Comparison of ENCODE assay signal across 2 cellular contexts in genomic region chr5:43074987-43075318, GRCh38.
TF ChIP-seq lines count a peak whose summit lies in the region.

No MANE protein-coding gene starts in this region.

TF ChIP-seq in H1, 55 proteins besides CTCF, POLR2A, EP300 and RAD21:
- TF ChIP-seq HDAC2 (IDR thresholded peaks at IDR 0.05; ENCODE audit: borderline replicate concordance in 1 of 2, low read depth in 2 of 2, low read length in 2 of 2): no peak
- TF ChIP-seq RBBP5 (IDR thresholded peaks at IDR 0.05; ENCODE audit: borderline replicate concordance, low read depth, low read length): no peak
- no peak for TF ChIP-seq CBX5 (IDR thresholded peaks at IDR 0.05; ENCODE audit: low read depth, low read length)
- no peak for TF ChIP-seq JUN (IDR thresholded peaks at IDR 0.05; ENCODE audit: low read depth, low read length)
- no peak for TF ChIP-seq E2F6 (IDR thresholded peaks at IDR 0.05)
- no peak for TF ChIP-seq PHF8 (conservative IDR thresholded peaks at IDR 0.05; ENCODE audit: low read depth, low read length)
- TF ChIP-seq MAFK (IDR thresholded peaks at IDR 0.05; ENCODE audit: low read depth, low read length): no peak
- TF ChIP-seq SP2 (IDR thresholded peaks at IDR 0.05; ENCODE audit: low read length): no peak
- TF ChIP-seq POLR2AphosphoS5 (IDR thresholded peaks at IDR 0.05; ENCODE audit: low read depth, low read length): no peak
TF ChIP-seq in H1: peak in this region for 0.

TF ChIP-seq in SK-N-SH, 30 proteins besides CTCF, POLR2A, EP300 and RAD21:
- TF ChIP-seq TCF12 (IDR thresholded peaks at IDR 0.05) (no peak), RFX5 (IDR thresholded peaks at IDR 0.05; ENCODE audit: low read length) (no peak), SMC3 (IDR thresholded peaks at IDR 0.05; ENCODE audit: low read depth, low read length) (no peak), REST (IDR thresholded peaks at IDR 0.05; ENCODE audit: low read depth, low read length) (no peak), NRF1 (IDR thresholded peaks at IDR 0.05; ENCODE audit: low read depth, low read length) (no peak), ZBTB33 (IDR thresholded peaks at IDR 0.05; ENCODE audit: borderline replicate concordance, low read depth) (no peak), TEAD4 (IDR thresholded peaks at IDR 0.05; ENCODE audit: borderline replicate concordance, insufficient read depth) (no peak), YY1 (IDR thresholded peaks at IDR 0.05; ENCODE audit: low read depth) (no peak), FOSL2 (IDR thresholded peaks at IDR 0.05; ENCODE audit: borderline replicate concordance, low read depth) (no peak), USF1 (IDR thresholded peaks at IDR 0.05; ENCODE audit: borderline replicate concordance, low read depth) (no peak), ELF1 (IDR thresholded peaks at IDR 0.05) (no peak), RCOR1 (IDR thresholded peaks at IDR 0.05; ENCODE audit: low read length) (no peak), GABPA (IDR thresholded peaks at IDR 0.05; ENCODE audit: low read depth) (no peak), EZH2phosphoT487 (IDR thresholded peaks at IDR 0.05; ENCODE audit: borderline replicate concordance, low read depth) (no peak), IRF3 (IDR thresholded peaks at IDR 0.05; ENCODE audit: low read depth, low read length) (no peak), RXRA (IDR thresholded peaks at IDR 0.05; ENCODE audit: borderline replicate concordance, low read depth) (no peak), MEF2A (IDR thresholded peaks at IDR 0.05; ENCODE audit: borderline replicate concordance, low read depth) (no peak), SIN3A (IDR thresholded peaks at IDR 0.05; ENCODE audit: borderline replicate concordance, low read depth, low read length) (no peak), CHD2 (IDR thresholded peaks at IDR 0.05; ENCODE audit: low read length, partially characterized antibody) (no peak), MXI1 (IDR thresholded peaks at IDR 0.05; ENCODE audit: low read depth, low read length) (no peak)
